ENCODE assay signal across 1 cellular context in genomic region chr6:157822221-157823000, GRCh38.
TF ChIP-seq lines count a peak whose summit lies in the region.

No MANE protein-coding gene starts in this region.

TF ChIP-seq in K562, 482 proteins besides CTCF, POLR2A, EP300 and RAD21 (continued from another document and continues in another):
- peak; percentile 80; the same call in 1 of the 2 replicates for TF ChIP-seq GATAD2A (IDR thresholded peaks at IDR 0.05)
- TF ChIP-seq ZNF395 (CRISPR knock-in tag; IDR thresholded peaks at IDR 0.05) = peak; percentile 64; the same call in 1 of the 2 replicates
- TF ChIP-seq ZNF561 (CRISPR knock-in tag; conservative IDR thresholded peaks at IDR 0.05) = no peak
- TF ChIP-seq ZNF12 (CRISPR knock-in tag; IDR thresholded peaks at IDR 0.05) = no peak
- peak; percentile 9 to 43; a peak in 2 of 4 replicates for TF ChIP-seq NONO (IDR thresholded peaks at IDR 0.05; ENCODE audit: low read depth in 2 of 2, low read length in 1 of 2)
- no peak for TF ChIP-seq FIP1L1 (IDR thresholded peaks at IDR 0.05; ENCODE audit: low read depth, low read length, poor library complexity, severe bottlenecking)
- TF ChIP-seq ZC3H4 (CRISPR knock-in tag; IDR thresholded peaks at IDR 0.05; ENCODE audit: borderline replicate concordance) = peak; percentile 29; the same call in 1 of the 2 replicates
- no peak for TF ChIP-seq NCOA1 (IDR thresholded peaks at IDR 0.05; ENCODE audit: low read depth)
- TF ChIP-seq ID3 (CRISPR knock-in tag; IDR thresholded peaks at IDR 0.05) = no peak
- peak; percentile 88 for TF ChIP-seq ID3 (tag; IDR thresholded peaks at IDR 0.05)
- no peak for TF ChIP-seq RBM25 (IDR thresholded peaks at IDR 0.05; ENCODE audit: low read depth, low read length, severe bottlenecking)
- no peak for TF ChIP-seq ATF1 (CRISPR knock-in tag; IDR thresholded peaks at IDR 0.05)
- peak; percentile 18; the same call in 1 of the 2 replicates for TF ChIP-seq ATF1 (tag; IDR thresholded peaks at IDR 0.05)
- TF ChIP-seq ZNF740 (CRISPR knock-in tag; IDR thresholded peaks at IDR 0.05) = no peak
- peak in 1 of 2 experiments; percentile 30; a peak in 1 of 4 replicates for TF ChIP-seq ZNF740 (tag; IDR thresholded peaks at IDR 0.05)
- 0 out of 2 replicates have a peak, but pooled peaks have one; percentile 0 for TF ChIP-seq TEAD4 (IDR thresholded peaks at IDR 0.05; ENCODE audit: low read length)
- TF ChIP-seq TEAD4 (CRISPR knock-in tag; IDR thresholded peaks at IDR 0.05; ENCODE audit: borderline replicate concordance) = no peak
- peak; percentile 40 to 53 for TF ChIP-seq AFF1 (IDR thresholded peaks at IDR 0.05; ENCODE audit: low read depth in 1 of 2, partially characterized antibody in 2 of 2)
- TF ChIP-seq SIRT6 (IDR thresholded peaks at IDR 0.05; ENCODE audit: low read depth, low read length) = no peak
- 0 out of 2 replicates have a peak, but pooled peaks have one; percentile 21 for TF ChIP-seq MECOM (CRISPR knock-in tag; IDR thresholded peaks at IDR 0.05)
- peak; percentile 82; the same call in 1 of the 2 replicates for TF ChIP-seq MTA3 (IDR thresholded peaks at IDR 0.05; ENCODE audit: borderline replicate concordance)
- 0 out of 2 replicates have a peak, but pooled peaks have one; percentile 60 for TF ChIP-seq ERF (CRISPR knock-in tag; IDR thresholded peaks at IDR 0.05)
- TF ChIP-seq FOXK1 (CRISPR knock-in tag; IDR thresholded peaks at IDR 0.05; ENCODE audit: borderline replicate concordance) = no peak
- peak; percentile 61 for TF ChIP-seq PHF20 (IDR thresholded peaks at IDR 0.05; ENCODE audit: partially characterized antibody)
- TF ChIP-seq YY1 (IDR thresholded peaks at IDR 0.05; ENCODE audit: borderline replicate concordance in 1 of 3, control insufficient read depth in 1 of 3, extremely low read depth in 1 of 3, insufficient read depth in 3 of 3, insufficient read length in 1 of 3, insufficient replicate concordance in 2 of 3, low read depth in 1 of 3, low read length in 2 of 3) = peak in 1 of 3 experiments; percentile 41
- 0 out of 2 replicates have a peak, but pooled peaks have one; percentile 45 for TF ChIP-seq ZBTB2 (IDR thresholded peaks at IDR 0.05)
- TF ChIP-seq MAX (CRISPR knock-in tag; IDR thresholded peaks at IDR 0.05) = peak; percentile 73
- no peak for TF ChIP-seq CCAR2 (IDR thresholded peaks at IDR 0.05; ENCODE audit: low read depth, low read length)
- TF ChIP-seq RNF2 (IDR thresholded peaks at IDR 0.05) = 0 out of 2 replicates have a peak, but pooled peaks have one; percentile 10
- 0 out of 2 replicates have a peak, but pooled peaks have one; percentile 7 for TF ChIP-seq HSF4 (CRISPR knock-in tag; IDR thresholded peaks at IDR 0.05; ENCODE audit: borderline replicate concordance)
- peak; percentile 83; the same call in 1 of the 2 replicates for TF ChIP-seq CBX1 (IDR thresholded peaks at IDR 0.05; ENCODE audit: low read depth)
- peak in 1 of 2 experiments; percentile 58 for TF ChIP-seq MAZ (CRISPR knock-in tag; conservative IDR thresholded peaks at IDR 0.05 in 1 of 2, IDR thresholded peaks at IDR 0.05 in 1 of 2)
- no peak for TF ChIP-seq RBM22 (IDR thresholded peaks at IDR 0.05; ENCODE audit: low read depth, low read length, poor library complexity, severe bottlenecking)
- peak; percentile 80 for TF ChIP-seq SMAD4 (CRISPR knock-in tag; conservative IDR thresholded peaks at IDR 0.05)
- TF ChIP-seq FOXM1 (IDR thresholded peaks at IDR 0.05; ENCODE audit: low read depth) = no peak
- TF ChIP-seq FOXM1 (CRISPR knock-in tag; IDR thresholded peaks at IDR 0.05; ENCODE audit: low read depth) = no peak
- TF ChIP-seq ESRRA (IDR thresholded peaks at IDR 0.05; ENCODE audit: borderline replicate concordance, low read depth) = 0 out of 2 replicates have a peak, but pooled peaks have one; percentile 30
- peak; percentile 82 for TF ChIP-seq BRD4 (IDR thresholded peaks at IDR 0.05)
- peak; percentile 75; the same call in 1 of the 2 replicates for TF ChIP-seq DMBX1 (CRISPR knock-in tag; IDR thresholded peaks at IDR 0.05; ENCODE audit: borderline replicate concordance)
- TF ChIP-seq ZNF511 (CRISPR knock-in tag; IDR thresholded peaks at IDR 0.05) = no peak
- 0 out of 2 replicates have a peak, but pooled peaks have one; percentile 28 for TF ChIP-seq SMAD3 (CRISPR knock-in tag; conservative IDR thresholded peaks at IDR 0.05)
- TF ChIP-seq HDAC1 (IDR thresholded peaks at IDR 0.05) = 0 out of 4 replicates have a peak, but pooled peaks of 1 of the 2 experiments have one; percentile 13
- peak; percentile 46; the same call in 1 of the 2 replicates for TF ChIP-seq SAFB (IDR thresholded peaks at IDR 0.05; ENCODE audit: borderline replicate concordance, low read depth, low read length)
- no peak for TF ChIP-seq GATA2 (CRISPR knock-in tag; IDR thresholded peaks at IDR 0.05)
- TF ChIP-seq NFRKB (IDR thresholded peaks at IDR 0.05; ENCODE audit: low read depth) = peak; percentile 63; the same call in 1 of the 2 replicates
- peak; percentile 39; the same call in 1 of the 2 replicates for TF ChIP-seq HOMEZ (CRISPR knock-in tag; IDR thresholded peaks at IDR 0.05)
- TF ChIP-seq THAP12 (CRISPR knock-in tag; IDR thresholded peaks at IDR 0.05) = peak; percentile 53; the same call in 1 of the 2 replicates
- TF ChIP-seq PRPF4 (IDR thresholded peaks at IDR 0.05; ENCODE audit: insufficient read depth, low read depth, low read length, poor library complexity, severe bottlenecking) = no peak
- no peak for TF ChIP-seq JUNB (CRISPR knock-in tag; conservative IDR thresholded peaks at IDR 0.05)
- peak; percentile 79 for TF ChIP-seq ZFX (CRISPR knock-in tag; IDR thresholded peaks at IDR 0.05)
- peak; percentile 66; the same call in 1 of the 2 replicates for TF ChIP-seq ZNF644 (tag; IDR thresholded peaks at IDR 0.05; ENCODE audit: low read depth)
- TF ChIP-seq ARNT (IDR thresholded peaks at IDR 0.05) = 0 out of 4 replicates have a peak, but pooled peaks of 1 of the 2 experiments have one; percentile 31
- TF ChIP-seq SMAD1 (IDR thresholded peaks at IDR 0.05; ENCODE audit: low read depth, low read length, partially characterized antibody) = no peak
- no peak for TF ChIP-seq PURB (CRISPR knock-in tag; IDR thresholded peaks at IDR 0.05; ENCODE audit: low read depth)
